8 cellular contexts compared by ENCODE assay signal in the genomic region with DNA sequence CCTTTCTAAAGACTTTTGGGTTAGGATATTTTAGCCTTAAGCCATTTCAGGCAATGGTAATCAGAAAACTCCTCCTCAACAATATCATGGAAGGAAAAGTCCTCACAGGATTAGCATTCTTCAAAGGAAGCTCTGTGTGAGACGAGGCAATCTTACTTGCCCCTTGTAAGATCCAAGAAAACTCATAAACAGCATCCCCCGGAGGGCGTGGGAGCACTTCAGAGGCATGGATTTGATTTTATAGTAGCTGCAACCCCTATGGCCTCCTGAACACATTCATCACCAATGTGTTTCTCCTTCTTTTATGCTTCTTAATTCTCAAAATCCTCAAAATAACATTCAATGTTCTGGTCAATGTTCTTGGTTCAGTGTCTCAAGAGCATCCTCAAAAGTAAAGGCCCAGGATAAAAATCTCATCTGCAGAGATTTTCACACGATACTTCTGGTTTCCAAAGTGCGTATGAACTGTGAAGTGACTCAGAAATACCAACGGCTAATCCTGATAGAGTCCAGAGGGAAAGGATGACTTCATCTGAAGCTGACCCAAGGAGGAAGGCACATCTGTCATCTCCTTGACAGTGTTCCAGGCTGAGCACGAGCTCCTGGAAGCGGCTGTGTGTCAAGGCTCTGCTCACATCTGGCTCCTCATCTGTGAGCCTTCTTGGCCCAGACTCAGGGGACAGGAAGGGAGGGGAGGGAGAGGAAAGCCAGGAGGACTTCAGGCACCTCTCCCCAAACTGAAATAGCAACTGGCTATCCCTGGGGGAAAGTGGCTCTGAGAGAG. TPM values are rescaled to one million over a fixed set of nuclear protein-coding genes. Genes with fewer than 3 reads are reported as not detected.
DNase-seq lines count a peak whose midpoint lies in the region; ATAC-seq and TF ChIP-seq lines count a peak whose summit lies in the region.

No MANE protein-coding gene starts in this region.

- H3K27me3 ChIP-seq in tibial artery, result no peaks in the 10 kb centered on the region

- DNase-seq in LoVo (ENCODE audit: low spot score), result peak; percentile 50
- DNase-seq in coronary artery (ENCODE audit: low spot score), result peak; percentile 84
- DNase-seq in lower leg skin (ENCODE audit: low spot score in 2 of 2), result peak; percentile 88 to 97
- DNase-seq in tibial artery, result peak; percentile 90 to 91
- no peak for DNase-seq in GM20000 (ENCODE audit: low spot score)

- TF ChIP-seq CTCF in coronary artery (IDR thresholded peaks at IDR 0.05) (no peak), lower leg skin (IDR thresholded peaks at IDR 0.05) (no peak), tibial artery (IDR thresholded peaks at IDR 0.05) (no peak), GM20000 (IDR thresholded peaks at IDR 0.05; ENCODE audit: extremely low read depth, missing control alignments) (no peak)

- WGBS in lower leg skin, 2 donors, result 26 to 33% methylated on average over 8 of the region's 8 CpGs

- H3K9me3 ChIP-seq in tibial artery, result no peaks in the 10 kb centered on the region

- intact Hi-C loops in lower leg skin (cut with DNase I; ENCODE audit: low total_unique reads), result loop anchor here (10.0 kb wide), 1 partner anchor 86 kb away; the partner anchor contains the start of gene ITPKB
- intact Hi-C loops in tibial artery (cut with DNase I; ENCODE audit: low total_unique reads), result loop anchor here (10.0 kb wide), 1 partner anchor 86 kb away; the partner anchor contains the start of gene ITPKB

- no peak for TF ChIP-seq POLR2A in lower leg skin (IDR thresholded peaks at IDR 0.05)

- peak overlapping the region; percentile 3 to 73 for H3K27ac ChIP-seq in coronary artery
- H3K27ac ChIP-seq in tibial artery, result peak overlapping the region; percentile 54 to 60

- H3K36me3 ChIP-seq in tibial artery, result no peaks in the 10 kb centered on the region

- peaks cover 0 to 10% (median 7%) of the 10 kb centered on the region in 4 donors for H3K4me1 ChIP-seq in tibial artery

- ATAC-seq in GM21367 (IDR thresholded peaks at IDR 0.05; ENCODE audit: unreplicated experiment) (no peak), HG03354 (IDR thresholded peaks at IDR 0.05; ENCODE audit: poor library complexity, severe bottlenecking, unreplicated experiment) (no peak), GM21529 (IDR thresholded peaks at IDR 0.05; ENCODE audit: unreplicated experiment) (no peak)

- H3K4me3 ChIP-seq in coronary artery, result no peak overlapping the region
- no peak overlapping the region for H3K4me3 ChIP-seq in lower leg skin (ENCODE audit: low read depth, poor library complexity, severe bottlenecking)
- no peak overlapping the region for H3K4me3 ChIP-seq in tibial artery

RNA-seq across cellular contexts. Expression of gene PSEN2, which starts 49.3 kb away (rescaled TPM):
- total RNA-seq in lower leg skin, result 10 to 100 TPM; 10.9 to 36.0 (median 23.2) TPM
